17 cellular contexts compared by ENCODE assay signal in the genomic region with DNA sequence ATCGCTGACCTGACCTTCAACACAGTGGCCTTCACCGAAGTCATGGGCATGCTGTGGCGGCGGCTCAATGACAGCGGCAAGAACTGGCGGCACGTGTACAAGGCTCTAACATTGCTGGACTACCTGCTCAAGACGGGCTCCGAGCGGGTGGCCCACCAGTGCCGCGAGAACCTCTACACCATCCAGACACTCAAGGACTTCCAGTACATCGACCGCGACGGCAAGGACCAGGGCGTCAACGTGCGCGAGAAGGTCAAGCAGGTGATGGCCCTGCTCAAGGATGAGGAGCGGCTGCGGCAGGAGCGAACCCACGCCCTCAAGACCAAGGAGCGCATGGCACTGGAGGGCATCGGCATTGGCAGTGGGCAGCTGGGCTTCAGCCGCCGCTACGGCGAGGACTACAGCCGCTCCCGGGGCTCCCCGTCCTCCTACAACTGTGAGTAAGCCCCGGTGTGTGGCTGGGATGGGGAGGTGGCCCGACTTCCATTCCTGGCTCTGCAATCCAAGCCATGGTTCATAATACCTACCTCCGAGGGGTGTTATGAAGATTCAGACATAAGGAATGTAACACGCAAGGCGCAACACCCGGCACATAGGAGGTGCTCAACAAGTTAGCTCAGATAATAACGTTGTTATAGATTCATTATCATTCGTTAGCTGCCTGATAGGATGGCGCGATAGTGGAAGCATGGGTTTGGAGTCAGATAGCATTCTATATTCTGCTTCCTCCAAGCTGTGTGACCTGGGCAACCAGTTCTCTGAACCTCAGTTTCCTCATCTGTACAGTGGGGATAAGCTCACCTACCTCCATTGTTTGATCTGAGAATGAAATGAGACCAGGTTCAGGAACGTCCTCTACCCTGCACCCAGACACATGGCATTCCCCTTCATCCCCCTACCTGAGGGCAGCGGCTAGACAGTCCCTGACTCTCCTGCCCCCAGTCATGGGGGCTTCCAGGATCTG. TPM values are rescaled to one million over a fixed set of nuclear protein-coding genes. Genes with fewer than 3 reads are reported as not detected.
"Had no signal": no experiment of that assay in that cellular context is flagged by ENCODE, and none has a peak within 500 bp of the region (broad histone marks: within the 10 kb centered on the region; RNA-seq: fewer than 3 reads in every experiment).

No MANE protein-coding gene starts in this region.

- H3K36me3 ChIP-seq: ascending aorta, colonic mucosa, lower lobe of right lung, right atrium auricular region, suprapubic skin, upper lobe of left lung, WERI-Rb-1 had no signal

- FAIRE-seq: islet of Langerhans had no signal

- ATAC-seq: lower lobe of right lung had no signal

- H3K9me3 ChIP-seq: ascending aorta, colonic mucosa, lower lobe of right lung, right atrium auricular region, suprapubic skin, upper lobe of left lung had no signal

- H3K27ac ChIP-seq: ascending aorta, colonic mucosa, lower lobe of right lung, right atrium auricular region, skin epidermis, suprapubic skin, upper lobe of left lung, WERI-Rb-1 had no signal

- H3K4me3 ChIP-seq: ascending aorta, colonic mucosa, lower lobe of right lung, right atrium auricular region, skin epidermis, suprapubic skin, upper lobe of left lung had no signal

- DNase-seq: activated CD4-positive, alpha-beta T cell treated with anti-CD3 and anti-CD28 coated beads for 1 hour; activated CD4-positive, alpha-beta T cell treated with anti-CD3 and anti-CD28 coated beads, Interleukin-2, amount 50 U/mL, for 48 hours; activated gamma-delta T cell; colonic mucosa; foreskin melanocyte; glutamatergic neuron; hippocampal formation; lower lobe of right lung; WERI-Rb-1 had no signal

- H3K27me3 ChIP-seq: colonic mucosa, right atrium auricular region had no signal

RNA-seq across cellular contexts. Expression of gene EPN3, which starts 4.4 kb away (rescaled TPM):
- total RNA-seq: omental fat pad had no signal

RNA-seq across cellular contexts. Expression of gene CACNA1G, which starts 23.6 kb away (rescaled TPM):
- total RNA-seq: epithelial cell of proximal tubule had no signal
